1 cellular context compared by ENCODE assay signal in genomic region chr16:86531641-86532525, GRCh38.
TF ChIP-seq lines count a peak whose summit lies in the region.

No MANE protein-coding gene starts in this region.

TF ChIP-seq in SK-N-SH treated with all-trans-retinoic acid at 6 μM for 48 hours, 23 proteins besides CTCF, POLR2A, EP300 and RAD21:
- no peak for TF ChIP-seq CSRNP3 (CRISPR knock-in tag; IDR thresholded peaks at IDR 0.05)
- TF ChIP-seq ISL1 (CRISPR knock-in tag; IDR thresholded peaks at IDR 0.05): no peak
- no peak for TF ChIP-seq POU6F1 (CRISPR knock-in tag; IDR thresholded peaks at IDR 0.05; ENCODE audit: borderline replicate concordance, low read depth)
- no peak for TF ChIP-seq ZNF70 (CRISPR knock-in tag; IDR thresholded peaks at IDR 0.05)
- TF ChIP-seq ZC3H10 (CRISPR knock-in tag; IDR thresholded peaks at IDR 0.05): no peak
TF ChIP-seq in SK-N-SH treated with all-trans-retinoic acid at 6 μM for 48 hours: peak in this region for 0.
